ENCODE assay signal across 15 cellular contexts in the genomic region with DNA sequence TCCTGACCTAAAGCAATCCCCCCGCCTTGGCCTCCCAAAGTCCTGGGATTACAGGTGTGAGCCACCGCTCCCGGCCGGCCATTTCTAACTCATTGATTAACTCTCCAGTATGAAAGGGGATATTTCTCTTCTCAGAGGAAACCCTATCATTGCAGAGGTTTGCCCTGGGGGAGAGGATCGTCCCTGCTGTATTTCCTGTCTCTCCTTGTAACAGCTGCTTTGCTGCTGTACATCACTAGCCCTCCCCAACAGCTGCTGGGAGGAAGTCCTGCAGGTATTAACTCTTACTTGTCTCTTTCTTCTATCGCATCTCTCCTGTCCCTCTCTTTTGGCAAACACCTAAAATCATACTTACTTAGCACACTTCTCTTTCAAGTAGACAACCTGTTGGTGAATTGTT.
"Had no signal": no experiment of that assay in that cellular context is flagged by ENCODE, and none has a peak within 500 bp of the region (broad histone marks: within the 10 kb centered on the region; RNA-seq: fewer than 3 reads in every experiment).

No MANE protein-coding gene starts in this region.

- H3K9me3 Mint-ChIP-seq: activated CD4-positive, alpha-beta memory T cell treated with anti-CD3 and anti-CD28 coated beads, Interleukin-2, amount 10 ng/mL, durations not matched to agents 7 days and 5 days; activated naive CD4-positive, alpha-beta T cell treated with anti-CD3 and anti-CD28 coated beads, Interleukin-2, amount 10 ng/mL, durations not matched to agents 7 days and 5 days; activated T-cell treated with anti-CD3 and anti-CD28 coated beads, Interleukin-2, amount 50 U/mL, for 24 hours had no signal

- H3K27ac Mint-ChIP-seq: activated CD4-positive, alpha-beta memory T cell treated with anti-CD3 and anti-CD28 coated beads, Interleukin-2, amount 10 ng/mL, durations not matched to agents 7 days and 5 days; activated naive CD4-positive, alpha-beta T cell treated with anti-CD3 and anti-CD28 coated beads, Interleukin-2, amount 10 ng/mL, durations not matched to agents 7 days and 5 days; activated T-cell treated with anti-CD3 and anti-CD28 coated beads, Interleukin-2, amount 50 U/mL, for 24 hours; effector memory CD8-positive, alpha-beta T cell had no signal

- H3K4me2 ChIP-seq: hepatocyte had no signal

- H3K27me3 ChIP-seq: hepatocyte had no signal

- H3K4me3 Mint-ChIP-seq: activated CD4-positive, alpha-beta memory T cell treated with anti-CD3 and anti-CD28 coated beads, Interleukin-2, amount 10 ng/mL, durations not matched to agents 7 days and 5 days; activated naive CD4-positive, alpha-beta T cell treated with anti-CD3 and anti-CD28 coated beads, Interleukin-2, amount 10 ng/mL, durations not matched to agents 7 days and 5 days; activated T-cell treated with anti-CD3 and anti-CD28 coated beads, Interleukin-2, amount 50 U/mL, for 24 hours; effector memory CD8-positive, alpha-beta T cell had no signal

- DNase-seq: activated CD4-positive, alpha-beta memory T cell treated with anti-CD3 and anti-CD28 coated beads, Interleukin-2, amount 10 ng/mL, durations not matched to agents 7 days and 5 days; activated CD4-positive, alpha-beta T cell treated with anti-CD3 and anti-CD28 coated beads for 4 hours; activated naive CD4-positive, alpha-beta T cell treated with anti-CD3 and anti-CD28 coated beads, Interleukin-2, amount 10 ng/mL, durations not matched to agents 7 days and 5 days; activated T-cell treated with anti-CD3 and anti-CD28 coated beads, Interleukin-2, amount 50 U/mL, for 24 hours; dermis blood vessel endothelial cell; effector memory CD8-positive, alpha-beta T cell; erythroblast; islet precursor cell; stimulated activated CD4-positive, alpha-beta T cell treated with anti-CD3 and anti-CD28 coated beads, Interleukin-12 subunit alpha, Interleukin-12 subunit beta, amount 100 ng/mL, for 4 hours; stimulated activated CD4-positive, alpha-beta T cell treated with anti-CD3 and anti-CD28 coated beads, Interleukin-2, amount 100 ng/mL, for 24 hours; T1000 had no signal

- H3K9ac ChIP-seq: parathyroid adenoma had no signal

- H3K27ac ChIP-seq: hepatocyte, parathyroid adenoma, thoracic aorta, VCaP had no signal

- H3K36me3 Mint-ChIP-seq: activated naive CD4-positive, alpha-beta T cell treated with anti-CD3 and anti-CD28 coated beads, Interleukin-2, amount 10 ng/mL, durations not matched to agents 7 days and 5 days had no signal

- H2AFZ ChIP-seq: hepatocyte, parathyroid adenoma had no signal

- H3K79me2 ChIP-seq: hepatocyte, parathyroid adenoma had no signal

- H3K4me1 ChIP-seq: parathyroid adenoma had no signal

- H3K9me3 ChIP-seq: thoracic aorta had no signal

- H3K4me1 Mint-ChIP-seq: activated CD4-positive, alpha-beta memory T cell treated with anti-CD3 and anti-CD28 coated beads, Interleukin-2, amount 10 ng/mL, durations not matched to agents 7 days and 5 days; activated naive CD4-positive, alpha-beta T cell treated with anti-CD3 and anti-CD28 coated beads, Interleukin-2, amount 10 ng/mL, durations not matched to agents 7 days and 5 days had no signal

- H3K4me3 ChIP-seq: hepatocyte, thoracic aorta had no signal

- H3K27me3 Mint-ChIP-seq: activated CD4-positive, alpha-beta memory T cell treated with anti-CD3 and anti-CD28 coated beads, Interleukin-2, amount 10 ng/mL, durations not matched to agents 7 days and 5 days; activated naive CD4-positive, alpha-beta T cell treated with anti-CD3 and anti-CD28 coated beads, Interleukin-2, amount 10 ng/mL, durations not matched to agents 7 days and 5 days; activated T-cell treated with anti-CD3 and anti-CD28 coated beads, Interleukin-2, amount 50 U/mL, for 24 hours; effector memory CD8-positive, alpha-beta T cell had no signal

- H3K36me3 ChIP-seq: thoracic aorta had no signal
